Comparison of ENCODE assay signal across 9 cellular contexts in the genomic region with DNA sequence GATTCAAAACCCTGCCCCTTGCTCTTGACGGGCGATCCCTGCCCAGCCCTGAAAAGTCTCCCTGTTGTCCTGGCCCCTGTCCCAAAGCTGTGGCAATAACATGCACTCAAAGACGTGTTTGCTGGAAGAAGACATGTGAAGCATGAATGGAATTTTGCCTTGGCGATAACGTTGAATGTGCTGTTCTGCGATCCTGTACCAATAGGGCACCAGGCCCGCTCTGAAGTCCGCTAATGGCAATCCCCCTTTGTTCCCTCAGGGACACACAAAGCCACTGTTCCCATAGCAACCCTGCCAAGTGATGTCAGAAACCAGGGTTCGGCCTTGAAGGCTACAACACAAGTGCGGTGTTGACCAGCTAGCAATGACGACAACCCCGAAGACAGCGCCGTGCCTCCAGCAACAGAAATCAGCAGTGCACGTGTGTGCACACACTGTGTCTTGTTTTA.
A peak's percentile ranks its signal among the peaks of the same experiment; 100 is the strongest.
DNase-seq lines count a peak whose midpoint lies in the region; ATAC-seq, FAIRE-seq and TF ChIP-seq lines count a peak whose summit lies in the region.
"Had no signal": no experiment of that assay in that cellular context is flagged by ENCODE, and none has a peak within 500 bp of the region (broad histone marks: within the 10 kb centered on the region; RNA-seq: fewer than 3 reads in every experiment).

No MANE protein-coding gene starts in this region.

- H3K27ac ChIP-seq in coronary artery (peak overlapping the region; percentile 54 to 80), gastrocnemius medialis (peak overlapping the region in 1 of 4 donors; percentile 41)

- peak; percentile 36 for FAIRE-seq in HTR-8/SVneo (lab: Jason Lieb, UNC)

- H3K9me3 ChIP-seq in gastrocnemius medialis = no peaks in the 10 kb centered on the region

- H3K27me3 ChIP-seq in gastrocnemius medialis = no peaks in the 10 kb centered on the region

- peak; percentile 80 to 93 for ATAC-seq in gastrocnemius medialis

- no peaks in the 10 kb centered on the region for H3K36me3 ChIP-seq in gastrocnemius medialis

- H3K4me3 ChIP-seq in coronary artery (peak overlapping the region; percentile 15), gastrocnemius medialis (peak overlapping the region in 1 of 4 donors; percentile 7)

- intact Hi-C loops in gastrocnemius medialis (cut with DNase I; ENCODE audit: low total_unique reads) = no loop called here

- TF ChIP-seq POLR2A in gastrocnemius medialis (IDR thresholded peaks at IDR 0.05) (no peak), erythroblast (IDR thresholded peaks at IDR 0.05; ENCODE audit: low read length) (no peak)

- DNase-seq in HTR-8/SVneo (ENCODE audit: insufficient read length, low spot score) = no peak
- DNase-seq in coronary artery (ENCODE audit: low spot score) = peak; percentile 96
- DNase-seq in kidney tubule cell (ENCODE audit: low spot score) = peak; percentile 66
- DNase-seq in gastrocnemius medialis = peak; percentile 59 to 70
- DNase-seq in GF-D8 (lab: John Stamatoyannopoulos, UW) = no peak
- DNase-seq in MV-4-11 (lab: John Stamatoyannopoulos, UW) = no peak
- no peak for DNase-seq in NCI-H1694 treated with DMSO at 0.1 percent for 48 hours (lab: John Stamatoyannopoulos, UW)
- no peak for DNase-seq in erythroblast (lab: John Stamatoyannopoulos, UW)
- DNase-seq: HFFc6 had no signal

- in situ Hi-C loops in gastrocnemius medialis (cut with MboI; ENCODE audit: low sequenced_read_pairs in 4 of 4) = no loop called here

- no peak for TF ChIP-seq CTCF in coronary artery (IDR thresholded peaks at IDR 0.05)
- TF ChIP-seq CTCF in gastrocnemius medialis (IDR thresholded peaks at IDR 0.05 in 4 of 5, conservative IDR thresholded peaks at IDR 0.05 in 1 of 5) = no peak

- peaks cover 9 to 21% of the 10 kb centered on the region in 2 donors for H3K4me1 ChIP-seq in gastrocnemius medialis

Comparison
In these comparisons a context has a peak if more than half of its experiments do, and no peak if none do; other contexts are left out.
1. DNase-seq: peak in coronary artery (single experiment), kidney tubule cell (single experiment) and gastrocnemius medialis (2 of 2); none in HTR-8/SVneo (single experiment), GF-D8 (single experiment), MV-4-11 (single experiment), NCI-H1694 treated with DMSO at 0.1 percent for 48 hours (single experiment) and erythroblast (0 of 2).